Comparison of ENCODE assay signal across 7 cellular contexts in the genomic region with DNA sequence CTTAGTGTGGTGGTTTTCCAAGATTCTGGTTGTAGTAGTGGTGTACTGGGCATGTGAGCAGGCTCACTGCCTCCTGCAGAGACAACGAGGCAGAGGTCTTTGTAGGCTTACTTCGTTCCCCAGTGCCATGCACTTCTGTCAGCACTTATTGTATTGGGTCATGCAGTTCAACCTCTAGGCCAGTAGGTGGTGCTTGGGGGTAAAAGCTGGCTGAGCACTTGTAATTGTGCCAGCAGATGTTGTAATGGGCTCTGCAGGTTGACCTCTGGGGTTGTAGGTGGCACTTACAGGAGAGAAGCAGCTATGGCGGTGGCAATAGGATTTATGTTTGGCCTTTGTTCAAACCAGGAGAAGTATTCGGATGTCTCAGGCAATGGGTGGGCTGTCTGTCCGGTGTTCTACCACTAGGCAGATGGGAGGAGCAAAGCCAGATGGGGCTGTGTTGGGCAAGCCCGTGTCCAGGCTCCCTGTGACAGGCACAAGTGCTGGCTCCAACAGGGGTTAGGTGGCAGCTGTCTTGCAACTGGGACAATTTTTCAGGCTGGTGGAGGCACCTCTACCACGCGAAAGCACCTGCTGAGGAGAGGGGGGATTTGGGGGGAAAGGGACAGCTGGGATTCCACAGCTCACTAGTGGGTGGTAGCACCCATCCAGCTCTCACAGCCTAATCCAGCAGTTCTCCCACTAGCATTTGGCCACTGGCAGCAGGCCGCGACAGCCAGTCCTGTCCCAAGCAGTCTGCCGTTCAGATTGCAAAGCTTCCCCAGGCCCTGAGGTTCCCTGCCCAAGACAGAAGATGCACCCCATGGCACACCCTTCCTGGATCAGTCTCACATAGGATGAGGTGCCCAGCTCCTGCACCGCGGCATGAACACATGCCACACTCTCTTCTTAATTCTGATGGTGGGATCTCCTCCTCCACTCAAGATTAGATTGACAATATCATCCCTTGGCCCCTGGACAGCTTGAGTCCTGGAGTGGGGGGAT.
DNase-seq lines count a peak whose midpoint lies in the region; ATAC-seq and TF ChIP-seq lines count a peak whose summit lies in the region.

No MANE protein-coding gene starts in this region.

- ATAC-seq in GM23338 (peak; percentile 97), heart right ventricle (peak; percentile 65 to 90 (median 80))

- 74 to 84% methylated on average over 13 of the region's 13 CpGs for WGBS in heart right ventricle, 2 donors

- H3K27ac ChIP-seq in GM23338 (ENCODE audit: low read depth) (no peak overlapping the region), heart right ventricle (no peak overlapping the region)

- H3K79me2 ChIP-seq in GM23338 (replicated peaks; ENCODE audit: insufficient read depth), result no peaks in the 10 kb centered on the region

- H3K4me2 ChIP-seq in GM23338, result no peak overlapping the region

- H3K27ac Mint-ChIP-seq in GM23338, result peak overlapping the region; percentile 45; the same call in 1 of the 2 replicates
- H3K27ac Mint-ChIP-seq in activated naive CD4-positive, alpha-beta T cell treated with anti-CD3 and anti-CD28 coated beads for 36 hours, result no peak overlapping the region

- H3F3A ChIP-seq in GM23338 (replicated peaks; ENCODE audit: low read depth), result no peaks in the 10 kb centered on the region

- H3K36me3 ChIP-seq in GM23338 (ENCODE audit: insufficient read depth), result no peaks in the 10 kb centered on the region
- H3K36me3 ChIP-seq in heart right ventricle, result no peaks in the 10 kb centered on the region

- no peaks in the 10 kb centered on the region for H4K20me1 ChIP-seq in GM23338 (replicated peaks; ENCODE audit: insufficient read depth)

- TF ChIP-seq EP300 in Ishikawa (IDR thresholded peaks at IDR 0.05; ENCODE audit: borderline replicate concordance), result no peak

- TF ChIP-seq RAD21 in Ishikawa (IDR thresholded peaks at IDR 0.05; ENCODE audit: low read depth), result peak; percentile 87

- no peaks in the 10 kb centered on the region for H3K9me2 ChIP-seq in GM23338 (ENCODE audit: insufficient read depth)

- CTCF ChIA-PET in activated naive CD4-positive, alpha-beta T cell treated with anti-CD3 and anti-CD28 coated beads for 36 hours (lab: Charles Lee), result interaction anchor here (0.6 to 2.2 kb wide), 5 partner anchors 11 to 910 kb away, joined by 3 to 8 read pairs (median 5); no protein-coding TSS in a partner anchor

- H3K4me3 ChIP-seq in GM23338, result no peak overlapping the region
- no peak overlapping the region for H3K4me3 ChIP-seq in heart right ventricle

- H3K27me3 ChIP-seq in GM23338 (ENCODE audit: insufficient read depth) (no peaks in the 10 kb centered on the region), heart right ventricle (peaks cover 0 to 8% (median 0%) of the 10 kb centered on the region in 7 donors)

- peak overlapping the region; percentile 70 for H2AFZ ChIP-seq in GM23338

- no peaks in the 10 kb centered on the region for H3K9me3 Mint-ChIP-seq in GM23338
- H3K9me3 Mint-ChIP-seq in activated naive CD4-positive, alpha-beta T cell treated with anti-CD3 and anti-CD28 coated beads for 36 hours, result no peaks in the 10 kb centered on the region

- H3K27me3 Mint-ChIP-seq in GM23338 (ENCODE audit: insufficient read depth, low read depth, poor library complexity), result peaks cover 4% of the 10 kb centered on the region
- peaks cover 11% of the 10 kb centered on the region for H3K27me3 Mint-ChIP-seq in activated naive CD4-positive, alpha-beta T cell treated with anti-CD3 and anti-CD28 coated beads for 36 hours (ENCODE audit: low read depth)

- H3K9me3 ChIP-seq in heart right ventricle, result peaks cover 0 to 5% (median 0%) of the 10 kb centered on the region in 11 donors

- intact Hi-C loops in activated naive CD4-positive, alpha-beta T cell treated with anti-CD3 and anti-CD28 coated beads for 36 hours (cut with micrococcal nuclease), result loop anchor here (1.0 to 5.0 kb wide), 2 partner anchors 158 to 365 kb away; no protein-coding TSS in a partner anchor
- intact Hi-C loops in heart right ventricle (cut with DNase I), result loop anchor here (1.0 to 10.0 kb wide), 6 partner anchors 209 to 367 kb away; partner anchors contain the start of gene PTGER3 (in 4 of the 10)

- H3K4me3 Mint-ChIP-seq in GM23338, result no peak overlapping the region
- H3K4me3 Mint-ChIP-seq in activated naive CD4-positive, alpha-beta T cell treated with anti-CD3 and anti-CD28 coated beads for 36 hours, result no peak overlapping the region

- TF ChIP-seq CTCF in GM12872 (IDR thresholded peaks at IDR 0.05; ENCODE audit: insufficient read depth, low read depth, low read length) (peak; percentile 96), GM23338 (conservative IDR thresholded peaks at IDR 0.05; ENCODE audit: low read depth in 2 of 2) (peak; percentile 81 to 92), heart right ventricle (IDR thresholded peaks at IDR 0.05) (peak; percentile 67 to 86 (median 79))

- DNase-seq in GM23338 (ENCODE audit: low spot score) (peak; percentile 80), OCI-M1 (lab: John Stamatoyannopoulos, UW) (peak; percentile 88), heart right ventricle (peak in 1 of 2 donors; percentile 54), renal cortical epithelial cell (ENCODE audit: low read depth) (peak; percentile 79)
- DNase-seq in activated naive CD4-positive, alpha-beta T cell treated with anti-CD3 and anti-CD28 coated beads for 36 hours, result peak; percentile 57

- peaks cover 4% of the 10 kb centered on the region; the same call in 2 of the 3 replicates for H3K4me1 Mint-ChIP-seq in GM23338
- H3K4me1 Mint-ChIP-seq in activated naive CD4-positive, alpha-beta T cell treated with anti-CD3 and anti-CD28 coated beads for 36 hours (ENCODE audit: low read depth), result no peaks in the 10 kb centered on the region

- H3K36me3 Mint-ChIP-seq in GM23338 (ENCODE audit: low read depth), result no peaks in the 10 kb centered on the region
- no peaks in the 10 kb centered on the region for H3K36me3 Mint-ChIP-seq in activated naive CD4-positive, alpha-beta T cell treated with anti-CD3 and anti-CD28 coated beads for 36 hours (ENCODE audit: low read depth)

- no peaks in the 10 kb centered on the region; the same call in 1 of the 2 replicates for H3K4me1 ChIP-seq in GM23338 (ENCODE audit: insufficient read depth)
- no peaks in the 10 kb centered on the region for H3K4me1 ChIP-seq in heart right ventricle

TF ChIP-seq in GM23338, 12 proteins besides CTCF, POLR2A, EP300 and RAD21 (continues in another document):
- TF ChIP-seq ZNF114 (CRISPR knock-in tag; IDR thresholded peaks at IDR 0.05) (peak; percentile 28; the same call in 1 of the 2 replicates), EZH2 (IDR thresholded peaks at IDR 0.05; ENCODE audit: low read depth, unreplicated experiment) (no peak), EZH2phosphoT487 (IDR thresholded peaks at IDR 0.05; ENCODE audit: unreplicated experiment) (no peak)

TF ChIP-seq in Ishikawa, 13 proteins besides CTCF, POLR2A, EP300 and RAD21:
- no peak for TF ChIP-seq USF1 (IDR thresholded peaks at IDR 0.05)
- peak; percentile 86 for TF ChIP-seq CEBPB (IDR thresholded peaks at IDR 0.05)
- TF ChIP-seq NFIC (IDR thresholded peaks at IDR 0.05), result peak; percentile 86
